ENCODE assay signal across 8 cellular contexts in genomic region chr3:78659386-78659987, GRCh38.
A peak's percentile ranks its signal among the peaks of the same experiment; 100 is the strongest.
DNase-seq lines count a peak whose midpoint lies in the region; ATAC-seq and TF ChIP-seq lines count a peak whose summit lies in the region.

No MANE protein-coding gene starts in this region.

- CTCF ChIA-PET in CD4-positive, alpha-beta T cell (lab: Charles Lee): no interaction called here

- H3K4me3 ChIP-seq in Peyer's patch (no peak overlapping the region), epithelial cell of proximal tubule (ENCODE audit: low read depth, low read length) (no peak overlapping the region), trophoblast cell (ENCODE audit: low read depth, low read length) (no peak overlapping the region)

- no peak overlapping the region for H4K91ac ChIP-seq in trophoblast cell (ENCODE audit: low read depth, low read length)

- intact Hi-C loops in CD4-positive, alpha-beta T cell (cut with DNase I, micrococcal nuclease): loop anchor here (5.0 kb wide), 2 partner anchors 373 to 378 kb away; no protein-coding TSS in a partner anchor

- H4K8ac ChIP-seq in trophoblast cell (ENCODE audit: low read depth, low read length): no peak overlapping the region

- no peak overlapping the region for H2AK5ac ChIP-seq in trophoblast cell (ENCODE audit: low read length)

- DNase-seq in CD4-positive, alpha-beta T cell: no peak
- DNase-seq in GM13976 (ENCODE audit: low spot score) (peak; percentile 11), Peyer's patch (peak in 1 of 3 donors; percentile 49), epithelial cell of proximal tubule (ENCODE audit: low read depth) (no peak), trophoblast cell (peak; percentile 27 to 74), T-helper 17 cell (no peak)

- no peak overlapping the region for H3K23ac ChIP-seq in trophoblast cell (ENCODE audit: low read length)

- no peaks in the 10 kb centered on the region for H3K79me1 ChIP-seq in trophoblast cell (ENCODE audit: low read length)

- H3K4me1 Mint-ChIP-seq in CD4-positive, alpha-beta T cell (ENCODE audit: low read depth): no peaks in the 10 kb centered on the region
- no peaks in the 10 kb centered on the region for H3K4me1 Mint-ChIP-seq in T-helper 17 cell

- no peak overlapping the region for H2BK12ac ChIP-seq in trophoblast cell (ENCODE audit: low read length)

- no peaks in the 10 kb centered on the region for H3K9me3 ChIP-seq in CD4-positive, alpha-beta T cell (ENCODE audit: control insufficient read depth, low read length)
- no peaks in the 10 kb centered on the region for H3K9me3 ChIP-seq in Peyer's patch
- no peaks in the 10 kb centered on the region for H3K9me3 ChIP-seq in trophoblast cell (ENCODE audit: insufficient read depth, low read depth, low read length)
- H3K9me3 ChIP-seq in T-helper 17 cell (ENCODE audit: control insufficient read depth, low read length, poor library complexity, severe bottlenecking): no peaks in the 10 kb centered on the region

- H2BK120ac ChIP-seq in trophoblast cell (ENCODE audit: insufficient read depth, low read length, poor library complexity): no peak overlapping the region

- no peak overlapping the region for H2BK5ac ChIP-seq in trophoblast cell (ENCODE audit: low read depth, low read length, poor library complexity)

- TF ChIP-seq POLR2A in Peyer's patch (IDR thresholded peaks at IDR 0.05): no peak

- no peak overlapping the region for H3K4me2 ChIP-seq in trophoblast cell (ENCODE audit: low read length)

- no peak overlapping the region for H3K18ac ChIP-seq in trophoblast cell (ENCODE audit: low read length)

- no peak overlapping the region for H3K14ac ChIP-seq in trophoblast cell (ENCODE audit: low read length)

- no peaks in the 10 kb centered on the region for H3K27me3 ChIP-seq in CD4-positive, alpha-beta T cell (ENCODE audit: control insufficient read depth, insufficient read depth, low read length)
- H3K27me3 ChIP-seq in Peyer's patch: no peaks in the 10 kb centered on the region
- no peaks in the 10 kb centered on the region for H3K27me3 ChIP-seq in trophoblast cell (ENCODE audit: insufficient read depth, low read length)

- H3K4me1 ChIP-seq in Peyer's patch (no peaks in the 10 kb centered on the region), trophoblast cell (ENCODE audit: control insufficient read depth in 1 of 2, insufficient read depth in 2 of 2, low read length in 2 of 2) (no peaks in the 10 kb centered on the region)

- no peaks in the 10 kb centered on the region for H3K36me3 ChIP-seq in Peyer's patch
- H3K36me3 ChIP-seq in trophoblast cell (ENCODE audit: control insufficient read depth in 1 of 2, insufficient read depth in 2 of 2, low read length in 2 of 2): peaks cover 3 to 4% of the 10 kb centered on the region in 2 experiments

- no peak overlapping the region for H3K27ac ChIP-seq in CD4-positive, alpha-beta T cell (ENCODE audit: low read depth, low read length)
- H3K27ac ChIP-seq in Peyer's patch (no peak overlapping the region), trophoblast cell (ENCODE audit: low read depth, low read length) (no peak overlapping the region)

- no peaks in the 10 kb centered on the region for H3K9me3 Mint-ChIP-seq in CD4-positive, alpha-beta T cell

- no peak overlapping the region for H2AFZ ChIP-seq in trophoblast cell (ENCODE audit: insufficient read depth, low read length, poor library complexity)

- no peak for ATAC-seq in CD4-positive, alpha-beta T cell (ENCODE audit: poor library complexity)
- no peak for ATAC-seq in T-helper 17 cell
- ATAC-seq in HG02763 (IDR thresholded peaks at IDR 0.05; ENCODE audit: unreplicated experiment): no peak
- no peak for ATAC-seq in HG02970 (IDR thresholded peaks at IDR 0.05; ENCODE audit: low FRiP score, unreplicated experiment)

- POLR2A ChIA-PET in CD4-positive, alpha-beta T cell (lab: Charles Lee): no interaction called here

- in situ Hi-C loops in GM13976 (cut with MboI; ENCODE audit: low sequenced_read_pairs, unreplicated experiment): loop anchor here (25.0 kb wide), 1 partner anchor 703 kb away; no protein-coding TSS in a partner anchor

- H3K4ac ChIP-seq in trophoblast cell (ENCODE audit: low read depth, low read length): no peak overlapping the region

- no CpG with 5 or more reads among the region's 6 CpGs for WGBS in trophoblast cell (ENCODE audit: extremely low coverage, insufficient coverage, insufficient read length)

- no peak overlapping the region for H3K4me3 Mint-ChIP-seq in CD4-positive, alpha-beta T cell
- H3K4me3 Mint-ChIP-seq in T-helper 17 cell: no peak overlapping the region

- TF ChIP-seq CTCF in CD4-positive, alpha-beta T cell (IDR thresholded peaks at IDR 0.05): peak; percentile 69
- peak; percentile 24 for TF ChIP-seq CTCF in GM13976 (IDR thresholded peaks at IDR 0.05; ENCODE audit: borderline replicate concordance, control extremely low read depth, extremely low read depth, insufficient read depth, missing control alignments)
- TF ChIP-seq CTCF in Peyer's patch (IDR thresholded peaks at IDR 0.05): peak in 5 of 6 experiments; percentile 30 to 68 (median 60)
- TF ChIP-seq CTCF in epithelial cell of proximal tubule (conservative IDR thresholded peaks at IDR 0.05; ENCODE audit: low read depth, low read length): peak; percentile 61

- no peak overlapping the region for H3K27ac Mint-ChIP-seq in CD4-positive, alpha-beta T cell
- no peak overlapping the region for H3K27ac Mint-ChIP-seq in T-helper 17 cell

- no peaks in the 10 kb centered on the region for H3K36me3 Mint-ChIP-seq in CD4-positive, alpha-beta T cell (ENCODE audit: low read depth)
- no peaks in the 10 kb centered on the region for H3K36me3 Mint-ChIP-seq in T-helper 17 cell (ENCODE audit: low read depth)

- no peak overlapping the region for H3K9ac ChIP-seq in trophoblast cell (ENCODE audit: low read length)

- H3K27me3 Mint-ChIP-seq in CD4-positive, alpha-beta T cell: no peaks in the 10 kb centered on the region
- H3K27me3 Mint-ChIP-seq in T-helper 17 cell: no peaks in the 10 kb centered on the region

- no peaks in the 10 kb centered on the region for H3K79me2 ChIP-seq in trophoblast cell (ENCODE audit: control insufficient read depth, insufficient read depth, low read length, poor library complexity)

- no peak overlapping the region for H4K12ac ChIP-seq in trophoblast cell (ENCODE audit: low read depth, low read length)

Comparison
In these comparisons a context has a peak if more than half of its experiments do, and no peak if none do; other contexts are left out.
1. DNase-seq: peak in GM13976 (single experiment) and trophoblast cell (2 of 2); none in CD4-positive, alpha-beta T cell (0 of 10), epithelial cell of proximal tubule (single experiment) and T-helper 17 cell (0 of 3).
2. Peak in every context shown above with its lines, with median percentiles within 50 percentile points of each other: CTCF ChIP-seq.